7 cellular contexts compared by ENCODE assay signal in genomic region chr6:83057705-83058321, GRCh38. TPM values are rescaled to one million over a fixed set of nuclear protein-coding genes. Genes with fewer than 3 reads are reported as not detected.
DNase-seq lines count a peak whose midpoint lies in the region; ATAC-seq and TF ChIP-seq lines count a peak whose summit lies in the region.

No MANE protein-coding gene starts in this region.

- peak; percentile 29 for DNase-seq in DMS53 treated with DMSO at 0.1 percent for 48 hours (lab: John Stamatoyannopoulos, UW; ENCODE audit: unreplicated experiment)
- peak; percentile 68 for DNase-seq in NCI-H2196 (lab: John Stamatoyannopoulos, UW; ENCODE audit: unreplicated experiment)
- peak in 32 of 56 donors; percentile 1 to 62 (median 13) for DNase-seq in amygdala (lab: John Stamatoyannopoulos, UW)
- DNase-seq in iPS-NIHi11 (ENCODE audit: low spot score), result peak; percentile 34
- peak; percentile 63 for DNase-seq in testis

- H3K27ac ChIP-seq in testis, result no peak overlapping the region

- peak; percentile 41 to 55 (median 44) for TF ChIP-seq CTCF in testis (IDR thresholded peaks at IDR 0.05)

- H3K27me3 ChIP-seq in testis, result no peaks in the 10 kb centered on the region

- no peak overlapping the region for H3K4me3 ChIP-seq in testis

- no peak for TF ChIP-seq POLR2A in testis (IDR thresholded peaks at IDR 0.05)

- no peaks in the 10 kb centered on the region for H3K36me3 ChIP-seq in testis (ENCODE audit: low read depth, missing control alignments)

- no peaks in the 10 kb centered on the region for H3K9me3 ChIP-seq in testis

- intact Hi-C loops in testis (cut with DNase I; ENCODE audit: low total_unique reads), result loop anchor here (10.0 kb wide), 1 partner anchor 803 kb away; no protein-coding TSS in a partner anchor

- H3K4me1 ChIP-seq in testis, result no peaks in the 10 kb centered on the region

- peak; percentile 86 for ATAC-seq in GM18907 (IDR thresholded peaks at IDR 0.05; ENCODE audit: unreplicated experiment)
- peak; percentile 84 for ATAC-seq in HG03060 (IDR thresholded peaks at IDR 0.05; ENCODE audit: low read depth, unreplicated experiment)

- 39 to 49% methylated on average over 4 of the region's 4 CpGs for WGBS in testis, 2 donors

RNA-seq across cellular contexts. Expression of gene UBE3D, which starts 7.8 kb away (rescaled TPM):
- total RNA-seq in testis, result 10 to 100 TPM; 13.9 to 16.4 TPM
- polyA plus RNA-seq in testis (ENCODE audit: insufficient read depth, low read depth, low replicate concordance), result 2.4 TPM

RNA-seq across cellular contexts. Expression of gene DOP1A, which starts 9.7 kb away (rescaled TPM):
- total RNA-seq in testis, result 10 to 100 TPM; 68.7 to 72.7 TPM
- polyA plus RNA-seq in testis (ENCODE audit: insufficient read depth, low read depth, low replicate concordance), result 31.4 TPM

Comparison
In these comparisons a context has a peak if more than half of its experiments do, and no peak if none do; other contexts are left out.
1. DNase-seq: peak in every context shown above with its lines; median percentile 68 in NCI-H2196; 63 in testis; 34 in iPS-NIHi11; 29 in DMS53 treated with DMSO at 0.1 percent for 48 hours; 13 in amygdala.